ENCODE assay signal across 1 cellular context in the genomic region with DNA sequence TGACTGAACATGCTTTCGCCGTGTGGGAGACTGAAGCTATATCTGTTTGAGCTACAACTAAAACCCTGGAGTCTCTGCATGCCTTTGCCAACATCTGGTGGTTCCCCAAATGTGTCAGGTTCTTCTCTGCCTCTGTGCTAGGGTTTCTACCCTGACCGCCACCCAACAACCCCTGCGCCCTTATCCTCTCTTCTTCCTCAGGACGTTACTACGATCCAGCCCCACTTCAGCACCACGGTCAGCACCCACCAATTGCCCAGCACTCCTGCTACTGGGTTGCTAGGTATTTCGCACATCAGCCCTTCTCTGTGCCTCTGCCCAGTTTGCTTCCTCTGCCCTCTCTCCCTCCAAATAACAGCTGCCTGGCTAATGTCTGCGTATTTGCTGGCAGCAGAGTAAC.
A peak's percentile ranks its signal among the peaks of the same experiment; 100 is the strongest.
TF ChIP-seq lines count a peak whose summit lies in the region.

No MANE protein-coding gene starts in this region.

TF ChIP-seq in WTC11, 78 proteins besides CTCF, POLR2A, EP300 and RAD21 (continued from another document and continues in another):
- TF ChIP-seq, protein P1, sequence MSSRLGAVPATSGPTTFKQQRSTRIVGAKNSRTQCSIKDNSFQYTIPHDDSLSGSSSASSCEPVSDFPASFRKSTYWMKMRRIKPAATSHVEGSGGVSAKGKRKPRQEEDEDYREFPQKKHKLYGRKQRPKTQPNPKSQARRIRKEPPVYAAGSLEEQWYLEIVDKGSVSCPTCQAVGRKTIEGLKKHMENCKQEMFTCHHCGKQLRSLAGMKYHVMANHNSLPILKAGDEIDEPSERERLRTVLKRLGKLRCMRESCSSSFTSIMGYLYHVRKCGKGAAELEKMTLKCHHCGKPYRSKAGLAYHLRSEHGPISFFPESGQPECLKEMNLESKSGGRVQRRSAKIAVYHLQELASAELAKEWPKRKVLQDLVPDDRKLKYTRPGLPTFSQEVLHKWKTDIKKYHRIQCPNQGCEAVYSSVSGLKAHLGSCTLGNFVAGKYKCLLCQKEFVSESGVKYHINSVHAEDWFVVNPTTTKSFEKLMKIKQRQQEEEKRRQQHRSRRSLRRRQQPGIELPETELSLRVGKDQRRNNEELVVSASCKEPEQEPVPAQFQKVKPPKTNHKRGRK (CRISPR knock-in tag; IDR thresholded peaks at IDR 0.05; ENCODE audit: borderline replicate concordance), result no peak
- no peak for TF ChIP-seq ZNF671 (CRISPR knock-in tag; IDR thresholded peaks at IDR 0.05)
- TF ChIP-seq, protein P2, sequence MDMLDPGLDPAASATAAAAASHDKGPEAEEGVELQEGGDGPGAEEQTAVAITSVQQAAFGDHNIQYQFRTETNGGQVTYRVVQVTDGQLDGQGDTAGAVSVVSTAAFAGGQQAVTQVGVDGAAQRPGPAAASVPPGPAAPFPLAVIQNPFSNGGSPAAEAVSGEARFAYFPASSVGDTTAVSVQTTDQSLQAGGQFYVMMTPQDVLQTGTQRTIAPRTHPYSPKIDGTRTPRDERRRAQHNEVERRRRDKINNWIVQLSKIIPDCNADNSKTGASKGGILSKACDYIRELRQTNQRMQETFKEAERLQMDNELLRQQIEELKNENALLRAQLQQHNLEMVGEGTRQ (CRISPR knock-in tag; IDR thresholded peaks at IDR 0.05), result no peak
- TF ChIP-seq PRRX2 (CRISPR knock-in tag; IDR thresholded peaks at IDR 0.05), result no peak
- TF ChIP-seq TEAD1 (CRISPR knock-in tag; IDR thresholded peaks at IDR 0.05), result peak; percentile 78
- TF ChIP-seq ZNF416 (CRISPR knock-in tag; IDR thresholded peaks at IDR 0.05), result no peak
- no peak for TF ChIP-seq FOXJ3 (CRISPR knock-in tag; IDR thresholded peaks at IDR 0.05; ENCODE audit: borderline replicate concordance)
- no peak for TF ChIP-seq MXD4 (CRISPR knock-in tag; IDR thresholded peaks at IDR 0.05; ENCODE audit: borderline replicate concordance)
- peak; percentile 82; the same call in 1 of the 2 replicates for TF ChIP-seq SMAD4 (CRISPR knock-in tag; IDR thresholded peaks at IDR 0.05)
- TF ChIP-seq, protein P3, sequence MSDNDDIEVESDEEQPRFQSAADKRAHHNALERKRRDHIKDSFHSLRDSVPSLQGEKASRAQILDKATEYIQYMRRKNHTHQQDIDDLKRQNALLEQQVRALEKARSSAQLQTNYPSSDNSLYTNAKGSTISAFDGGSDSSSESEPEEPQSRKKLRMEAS (CRISPR knock-in tag; IDR thresholded peaks at IDR 0.05), result no peak
- TF ChIP-seq TCF7 (CRISPR knock-in tag; IDR thresholded peaks at IDR 0.05; ENCODE audit: low read depth), result peak; percentile 73; the same call in 1 of the 2 replicates
- TF ChIP-seq NR2C2 (CRISPR knock-in tag; IDR thresholded peaks at IDR 0.05), result no peak
- TF ChIP-seq ATF1 (CRISPR knock-in tag; IDR thresholded peaks at IDR 0.05), result no peak
- TF ChIP-seq, protein P4, sequence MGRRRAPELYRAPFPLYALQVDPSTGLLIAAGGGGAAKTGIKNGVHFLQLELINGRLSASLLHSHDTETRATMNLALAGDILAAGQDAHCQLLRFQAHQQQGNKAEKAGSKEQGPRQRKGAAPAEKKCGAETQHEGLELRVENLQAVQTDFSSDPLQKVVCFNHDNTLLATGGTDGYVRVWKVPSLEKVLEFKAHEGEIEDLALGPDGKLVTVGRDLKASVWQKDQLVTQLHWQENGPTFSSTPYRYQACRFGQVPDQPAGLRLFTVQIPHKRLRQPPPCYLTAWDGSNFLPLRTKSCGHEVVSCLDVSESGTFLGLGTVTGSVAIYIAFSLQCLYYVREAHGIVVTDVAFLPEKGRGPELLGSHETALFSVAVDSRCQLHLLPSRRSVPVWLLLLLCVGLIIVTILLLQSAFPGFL (CRISPR knock-in tag; IDR thresholded peaks at IDR 0.05; ENCODE audit: borderline replicate concordance), result 0 out of 2 replicates have a peak, but pooled peaks have one; percentile 40
- TF ChIP-seq KAT7 (CRISPR knock-in tag; IDR thresholded peaks at IDR 0.05; ENCODE audit: borderline replicate concordance), result no peak
- TF ChIP-seq JUN (CRISPR knock-in tag; IDR thresholded peaks at IDR 0.05), result no peak
- TF ChIP-seq NFATC4 (CRISPR knock-in tag; IDR thresholded peaks at IDR 0.05), result no peak
- TF ChIP-seq, protein P5, sequence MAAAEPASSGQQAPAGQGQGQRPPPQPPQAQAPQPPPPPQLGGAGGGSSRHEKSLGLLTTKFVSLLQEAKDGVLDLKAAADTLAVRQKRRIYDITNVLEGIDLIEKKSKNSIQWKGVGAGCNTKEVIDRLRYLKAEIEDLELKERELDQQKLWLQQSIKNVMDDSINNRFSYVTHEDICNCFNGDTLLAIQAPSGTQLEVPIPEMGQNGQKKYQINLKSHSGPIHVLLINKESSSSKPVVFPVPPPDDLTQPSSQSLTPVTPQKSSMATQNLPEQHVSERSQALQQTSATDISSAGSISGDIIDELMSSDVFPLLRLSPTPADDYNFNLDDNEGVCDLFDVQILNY (CRISPR knock-in tag; IDR thresholded peaks at IDR 0.05), result no peak
- TF ChIP-seq, protein P6, sequence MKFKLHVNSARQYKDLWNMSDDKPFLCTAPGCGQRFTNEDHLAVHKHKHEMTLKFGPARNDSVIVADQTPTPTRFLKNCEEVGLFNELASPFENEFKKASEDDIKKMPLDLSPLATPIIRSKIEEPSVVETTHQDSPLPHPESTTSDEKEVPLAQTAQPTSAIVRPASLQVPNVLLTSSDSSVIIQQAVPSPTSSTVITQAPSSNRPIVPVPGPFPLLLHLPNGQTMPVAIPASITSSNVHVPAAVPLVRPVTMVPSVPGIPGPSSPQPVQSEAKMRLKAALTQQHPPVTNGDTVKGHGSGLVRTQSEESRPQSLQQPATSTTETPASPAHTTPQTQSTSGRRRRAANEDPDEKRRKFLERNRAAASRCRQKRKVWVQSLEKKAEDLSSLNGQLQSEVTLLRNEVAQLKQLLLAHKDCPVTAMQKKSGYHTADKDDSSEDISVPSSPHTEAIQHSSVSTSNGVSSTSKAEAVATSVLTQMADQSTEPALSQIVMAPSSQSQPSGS (CRISPR knock-in tag; IDR thresholded peaks at IDR 0.05; ENCODE audit: borderline replicate concordance, low read depth), result no peak; the same call in 1 of the 2 replicates
- TF ChIP-seq, protein P7, sequence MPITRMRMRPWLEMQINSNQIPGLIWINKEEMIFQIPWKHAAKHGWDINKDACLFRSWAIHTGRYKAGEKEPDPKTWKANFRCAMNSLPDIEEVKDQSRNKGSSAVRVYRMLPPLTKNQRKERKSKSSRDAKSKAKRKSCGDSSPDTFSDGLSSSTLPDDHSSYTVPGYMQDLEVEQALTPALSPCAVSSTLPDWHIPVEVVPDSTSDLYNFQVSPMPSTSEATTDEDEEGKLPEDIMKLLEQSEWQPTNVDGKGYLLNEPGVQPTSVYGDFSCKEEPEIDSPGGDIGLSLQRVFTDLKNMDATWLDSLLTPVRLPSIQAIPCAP (CRISPR knock-in tag; IDR thresholded peaks at IDR 0.05), result no peak
- no peak for TF ChIP-seq RORB (CRISPR knock-in tag; IDR thresholded peaks at IDR 0.05)
- TF ChIP-seq, protein P8, sequence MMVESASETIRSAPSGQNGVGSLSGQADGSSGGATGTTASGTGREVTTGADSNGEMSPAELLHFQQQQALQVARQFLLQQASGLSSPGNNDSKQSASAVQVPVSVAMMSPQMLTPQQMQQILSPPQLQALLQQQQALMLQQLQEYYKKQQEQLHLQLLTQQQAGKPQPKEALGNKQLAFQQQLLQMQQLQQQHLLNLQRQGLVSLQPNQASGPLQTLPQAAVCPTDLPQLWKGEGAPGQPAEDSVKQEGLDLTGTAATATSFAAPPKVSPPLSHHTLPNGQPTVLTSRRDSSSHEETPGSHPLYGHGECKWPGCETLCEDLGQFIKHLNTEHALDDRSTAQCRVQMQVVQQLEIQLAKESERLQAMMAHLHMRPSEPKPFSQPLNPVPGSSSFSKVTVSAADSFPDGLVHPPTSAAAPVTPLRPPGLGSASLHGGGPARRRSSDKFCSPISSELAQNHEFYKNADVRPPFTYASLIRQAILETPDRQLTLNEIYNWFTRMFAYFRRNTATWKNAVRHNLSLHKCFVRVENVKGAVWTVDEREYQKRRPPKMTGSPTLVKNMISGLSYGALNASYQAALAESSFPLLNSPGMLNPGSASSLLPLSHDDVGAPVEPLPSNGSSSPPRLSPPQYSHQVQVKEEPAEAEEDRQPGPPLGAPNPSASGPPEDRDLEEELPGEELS (CRISPR knock-in tag; IDR thresholded peaks at IDR 0.05), result peak; percentile 79; the same call in 1 of the 2 replicates
- TF ChIP-seq FOXK1 (CRISPR knock-in tag; IDR thresholded peaks at IDR 0.05), result 0 out of 2 replicates have a peak, but pooled peaks have one; percentile 44
- TF ChIP-seq, protein P9, sequence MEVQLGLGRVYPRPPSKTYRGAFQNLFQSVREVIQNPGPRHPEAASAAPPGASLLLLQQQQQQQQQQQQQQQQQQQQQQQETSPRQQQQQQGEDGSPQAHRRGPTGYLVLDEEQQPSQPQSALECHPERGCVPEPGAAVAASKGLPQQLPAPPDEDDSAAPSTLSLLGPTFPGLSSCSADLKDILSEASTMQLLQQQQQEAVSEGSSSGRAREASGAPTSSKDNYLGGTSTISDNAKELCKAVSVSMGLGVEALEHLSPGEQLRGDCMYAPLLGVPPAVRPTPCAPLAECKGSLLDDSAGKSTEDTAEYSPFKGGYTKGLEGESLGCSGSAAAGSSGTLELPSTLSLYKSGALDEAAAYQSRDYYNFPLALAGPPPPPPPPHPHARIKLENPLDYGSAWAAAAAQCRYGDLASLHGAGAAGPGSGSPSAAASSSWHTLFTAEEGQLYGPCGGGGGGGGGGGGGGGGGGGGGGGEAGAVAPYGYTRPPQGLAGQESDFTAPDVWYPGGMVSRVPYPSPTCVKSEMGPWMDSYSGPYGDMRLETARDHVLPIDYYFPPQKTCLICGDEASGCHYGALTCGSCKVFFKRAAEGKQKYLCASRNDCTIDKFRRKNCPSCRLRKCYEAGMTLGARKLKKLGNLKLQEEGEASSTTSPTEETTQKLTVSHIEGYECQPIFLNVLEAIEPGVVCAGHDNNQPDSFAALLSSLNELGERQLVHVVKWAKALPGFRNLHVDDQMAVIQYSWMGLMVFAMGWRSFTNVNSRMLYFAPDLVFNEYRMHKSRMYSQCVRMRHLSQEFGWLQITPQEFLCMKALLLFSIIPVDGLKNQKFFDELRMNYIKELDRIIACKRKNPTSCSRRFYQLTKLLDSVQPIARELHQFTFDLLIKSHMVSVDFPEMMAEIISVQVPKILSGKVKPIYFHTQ (CRISPR knock-in tag; IDR thresholded peaks at IDR 0.05), result no peak
- TF ChIP-seq ZNF317 (CRISPR knock-in tag; IDR thresholded peaks at IDR 0.05; ENCODE audit: borderline replicate concordance, low read depth), result no peak
- peak; percentile 81; the same call in 1 of the 2 replicates for TF ChIP-seq FOXP1 (CRISPR knock-in tag; IDR thresholded peaks at IDR 0.05; ENCODE audit: borderline replicate concordance)
- TF ChIP-seq, protein P10, sequence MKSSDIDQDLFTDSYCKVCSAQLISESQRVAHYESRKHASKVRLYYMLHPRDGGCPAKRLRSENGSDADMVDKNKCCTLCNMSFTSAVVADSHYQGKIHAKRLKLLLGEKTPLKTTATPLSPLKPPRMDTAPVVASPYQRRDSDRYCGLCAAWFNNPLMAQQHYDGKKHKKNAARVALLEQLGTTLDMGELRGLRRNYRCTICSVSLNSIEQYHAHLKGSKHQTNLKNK (CRISPR knock-in tag; IDR thresholded peaks at IDR 0.05), result no peak
- TF ChIP-seq, protein P11, sequence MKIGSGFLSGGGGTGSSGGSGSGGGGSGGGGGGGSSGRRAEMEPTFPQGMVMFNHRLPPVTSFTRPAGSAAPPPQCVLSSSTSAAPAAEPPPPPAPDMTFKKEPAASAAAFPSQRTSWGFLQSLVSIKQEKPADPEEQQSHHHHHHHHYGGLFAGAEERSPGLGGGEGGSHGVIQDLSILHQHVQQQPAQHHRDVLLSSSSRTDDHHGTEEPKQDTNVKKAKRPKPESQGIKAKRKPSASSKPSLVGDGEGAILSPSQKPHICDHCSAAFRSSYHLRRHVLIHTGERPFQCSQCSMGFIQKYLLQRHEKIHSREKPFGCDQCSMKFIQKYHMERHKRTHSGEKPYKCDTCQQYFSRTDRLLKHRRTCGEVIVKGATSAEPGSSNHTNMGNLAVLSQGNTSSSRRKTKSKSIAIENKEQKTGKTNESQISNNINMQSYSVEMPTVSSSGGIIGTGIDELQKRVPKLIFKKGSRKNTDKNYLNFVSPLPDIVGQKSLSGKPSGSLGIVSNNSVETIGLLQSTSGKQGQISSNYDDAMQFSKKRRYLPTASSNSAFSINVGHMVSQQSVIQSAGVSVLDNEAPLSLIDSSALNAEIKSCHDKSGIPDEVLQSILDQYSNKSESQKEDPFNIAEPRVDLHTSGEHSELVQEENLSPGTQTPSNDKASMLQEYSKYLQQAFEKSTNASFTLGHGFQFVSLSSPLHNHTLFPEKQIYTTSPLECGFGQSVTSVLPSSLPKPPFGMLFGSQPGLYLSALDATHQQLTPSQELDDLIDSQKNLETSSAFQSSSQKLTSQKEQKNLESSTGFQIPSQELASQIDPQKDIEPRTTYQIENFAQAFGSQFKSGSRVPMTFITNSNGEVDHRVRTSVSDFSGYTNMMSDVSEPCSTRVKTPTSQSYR (CRISPR knock-in tag; IDR thresholded peaks at IDR 0.05), result peak; percentile 78; the same call in 1 of the 2 replicates
- TF ChIP-seq, protein P12, sequence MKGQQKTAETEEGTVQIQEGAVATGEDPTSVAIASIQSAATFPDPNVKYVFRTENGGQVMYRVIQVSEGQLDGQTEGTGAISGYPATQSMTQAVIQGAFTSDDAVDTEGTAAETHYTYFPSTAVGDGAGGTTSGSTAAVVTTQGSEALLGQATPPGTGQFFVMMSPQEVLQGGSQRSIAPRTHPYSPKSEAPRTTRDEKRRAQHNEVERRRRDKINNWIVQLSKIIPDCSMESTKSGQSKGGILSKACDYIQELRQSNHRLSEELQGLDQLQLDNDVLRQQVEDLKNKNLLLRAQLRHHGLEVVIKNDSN (CRISPR knock-in tag; IDR thresholded peaks at IDR 0.05), result no peak; the same call in 1 of the 2 replicates
- no peak for TF ChIP-seq RELA (CRISPR knock-in tag; IDR thresholded peaks at IDR 0.05; ENCODE audit: borderline replicate concordance)
- no peak for TF ChIP-seq ESRRA (CRISPR knock-in tag; IDR thresholded peaks at IDR 0.05; ENCODE audit: borderline replicate concordance)
- TF ChIP-seq ZNF219 (CRISPR knock-in tag; IDR thresholded peaks at IDR 0.05; ENCODE audit: borderline replicate concordance), result no peak
- TF ChIP-seq, protein P13, sequence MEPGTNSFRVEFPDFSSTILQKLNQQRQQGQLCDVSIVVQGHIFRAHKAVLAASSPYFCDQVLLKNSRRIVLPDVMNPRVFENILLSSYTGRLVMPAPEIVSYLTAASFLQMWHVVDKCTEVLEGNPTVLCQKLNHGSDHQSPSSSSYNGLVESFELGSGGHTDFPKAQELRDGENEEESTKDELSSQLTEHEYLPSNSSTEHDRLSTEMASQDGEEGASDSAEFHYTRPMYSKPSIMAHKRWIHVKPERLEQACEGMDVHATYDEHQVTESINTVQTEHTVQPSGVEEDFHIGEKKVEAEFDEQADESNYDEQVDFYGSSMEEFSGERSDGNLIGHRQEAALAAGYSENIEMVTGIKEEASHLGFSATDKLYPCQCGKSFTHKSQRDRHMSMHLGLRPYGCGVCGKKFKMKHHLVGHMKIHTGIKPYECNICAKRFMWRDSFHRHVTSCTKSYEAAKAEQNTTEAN (CRISPR knock-in tag; IDR thresholded peaks at IDR 0.05), result peak; percentile 64; the same call in 1 of the 2 replicates
- TF ChIP-seq, protein P14, sequence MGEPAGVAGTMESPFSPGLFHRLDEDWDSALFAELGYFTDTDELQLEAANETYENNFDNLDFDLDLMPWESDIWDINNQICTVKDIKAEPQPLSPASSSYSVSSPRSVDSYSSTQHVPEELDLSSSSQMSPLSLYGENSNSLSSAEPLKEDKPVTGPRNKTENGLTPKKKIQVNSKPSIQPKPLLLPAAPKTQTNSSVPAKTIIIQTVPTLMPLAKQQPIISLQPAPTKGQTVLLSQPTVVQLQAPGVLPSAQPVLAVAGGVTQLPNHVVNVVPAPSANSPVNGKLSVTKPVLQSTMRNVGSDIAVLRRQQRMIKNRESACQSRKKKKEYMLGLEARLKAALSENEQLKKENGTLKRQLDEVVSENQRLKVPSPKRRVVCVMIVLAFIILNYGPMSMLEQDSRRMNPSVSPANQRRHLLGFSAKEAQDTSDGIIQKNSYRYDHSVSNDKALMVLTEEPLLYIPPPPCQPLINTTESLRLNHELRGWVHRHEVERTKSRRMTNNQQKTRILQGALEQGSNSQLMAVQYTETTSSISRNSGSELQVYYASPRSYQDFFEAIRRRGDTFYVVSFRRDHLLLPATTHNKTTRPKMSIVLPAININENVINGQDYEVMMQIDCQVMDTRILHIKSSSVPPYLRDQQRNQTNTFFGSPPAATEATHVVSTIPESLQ (CRISPR knock-in tag; IDR thresholded peaks at IDR 0.05), result no peak
